ENCODE assay signal across 8 cellular contexts in genomic region chr11:35485656-35486318, GRCh38. TPM values are rescaled to one million over a fixed set of nuclear protein-coding genes. Genes with fewer than 3 reads are reported as not detected.
DNase-seq lines count a peak whose midpoint lies in the region; ATAC-seq and TF ChIP-seq lines count a peak whose summit lies in the region.

No MANE protein-coding gene starts in this region.

- TF ChIP-seq CTCF in DND-41 (IDR thresholded peaks at IDR 0.05; ENCODE audit: borderline replicate concordance, extremely low read depth, low read length, poor library complexity, severe bottlenecking) (peak; percentile 96), fibroblast of villous mesenchyme (IDR thresholded peaks at IDR 0.05; ENCODE audit: insufficient read depth, low read depth, low read length) (peak; percentile 91), suprapubic skin (IDR thresholded peaks at IDR 0.05) (peak; percentile 75 to 95)

- no peaks in the 10 kb centered on the region for H3K79me2 ChIP-seq in DND-41 (ENCODE audit: insufficient read depth, low read length)

- WGBS in suprapubic skin, result 17% methylated on average over 12 of the region's 12 CpGs

- H3K27ac ChIP-seq in DND-41 (ENCODE audit: low read length), result no peak overlapping the region
- H3K27ac ChIP-seq in suprapubic skin, result no peak overlapping the region

- DNase-seq in DND-41 (peak; percentile 78), LHCN-M2 (ENCODE audit: low read depth) (peak; percentile 81), RPMI7951 (ENCODE audit: low read depth) (peak; percentile 69), fibroblast of villous mesenchyme (ENCODE audit: low read depth) (peak; percentile 75), nucleus accumbens (lab: John Stamatoyannopoulos, UW) (peak in 52 of 56 donors; percentile 8 to 90 (median 52)), suprapubic skin (ENCODE audit: low spot score in 2 of 2) (peak; percentile 79 to 86)
- DNase-seq in activated T-helper 1 cell treated with anti-CD3 and anti-CD28 coated beads, Interleukin-2, amount 50 U/mL, for 16 hours (ENCODE audit: low read depth in 1 of 2, low spot score in 1 of 2), result peak; percentile 47 to 49

- no peak for TF ChIP-seq EP300 in suprapubic skin (IDR thresholded peaks at IDR 0.05)

- H3K4me3 ChIP-seq in DND-41 (ENCODE audit: low read depth in 1 of 2, low read length in 2 of 2) (no peak overlapping the region), fibroblast of villous mesenchyme (ENCODE audit: low read depth, low read length) (no peak overlapping the region), suprapubic skin (no peak overlapping the region)

- peaks cover 8% of the 10 kb centered on the region for H3K9me3 ChIP-seq in DND-41 (ENCODE audit: insufficient read depth, low read length, severe bottlenecking)
- H3K9me3 ChIP-seq in suprapubic skin, result no peaks in the 10 kb centered on the region

- H3K4me2 ChIP-seq in DND-41 (ENCODE audit: insufficient read depth, low read length), result no peak overlapping the region

- ATAC-seq in DND-41 (ENCODE audit: insufficient read depth, low read depth), result peak; percentile 100
- peak; percentile 85 for ATAC-seq in GM21723 (IDR thresholded peaks at IDR 0.05; ENCODE audit: unreplicated experiment)

- H3K4me1 ChIP-seq in DND-41 (ENCODE audit: insufficient read depth, low read length) (no peaks in the 10 kb centered on the region), suprapubic skin (no peaks in the 10 kb centered on the region)

- no peaks in the 10 kb centered on the region for H4K20me1 ChIP-seq in DND-41 (ENCODE audit: insufficient read depth, low read length)

- H3K27me3 ChIP-seq in DND-41 (ENCODE audit: insufficient read depth, low read length, poor library complexity) (peaks cover 5% of the 10 kb centered on the region), suprapubic skin (no peaks in the 10 kb centered on the region)

- H3K36me3 ChIP-seq in DND-41 (ENCODE audit: insufficient read depth, low read length) (no peaks in the 10 kb centered on the region), suprapubic skin (no peaks in the 10 kb centered on the region)

- H3K9ac ChIP-seq in DND-41 (ENCODE audit: low read depth, low read length), result no peak overlapping the region

- no peak for TF ChIP-seq POLR2A in suprapubic skin (IDR thresholded peaks at IDR 0.05)

- no peak overlapping the region for H2AFZ ChIP-seq in DND-41 (ENCODE audit: low read depth, low read length)

RNA-seq across cellular contexts. Expression of gene PAMR1, which starts 39.6 kb away (rescaled TPM):
- total RNA-seq in LHCN-M2 (2014; rRNA removed) (0.23 and 0.26 TPM in 2 replicates), fibroblast of villous mesenchyme (416 and 493 TPM in 2 replicates), suprapubic skin (10 to 100 TPM; 13.3 to 25.8 (median 14.6) TPM)
- 0.46 TPM for polyA plus RNA-seq in LHCN-M2 (2012)
- total RNA-seq in RPMI7951 (2014; rRNA removed; shearing (Covaris generic)), result under 0.01 and 0.24 TPM in 2 replicates

Comparison
In these comparisons a context has a peak if more than half of its experiments do, and no peak if none do; other contexts are left out.
1. RNA of gene PAMR1, which starts 39.6 kb away (total RNA-seq): 416 to 493 TPM in fibroblast of villous mesenchyme; 13.3 to 25.8 TPM in suprapubic skin, under 0.01 to 0.24 TPM in RPMI7951 and 0.23 to 0.26 TPM in LHCN-M2; every median in the first group is over 10 times any median in the second.
2. Peak in every context shown above with its lines, with median percentiles within 50 percentile points of each other: DNase-seq and CTCF ChIP-seq.